ENCODE assay signal across 19 cellular contexts in the genomic region with DNA sequence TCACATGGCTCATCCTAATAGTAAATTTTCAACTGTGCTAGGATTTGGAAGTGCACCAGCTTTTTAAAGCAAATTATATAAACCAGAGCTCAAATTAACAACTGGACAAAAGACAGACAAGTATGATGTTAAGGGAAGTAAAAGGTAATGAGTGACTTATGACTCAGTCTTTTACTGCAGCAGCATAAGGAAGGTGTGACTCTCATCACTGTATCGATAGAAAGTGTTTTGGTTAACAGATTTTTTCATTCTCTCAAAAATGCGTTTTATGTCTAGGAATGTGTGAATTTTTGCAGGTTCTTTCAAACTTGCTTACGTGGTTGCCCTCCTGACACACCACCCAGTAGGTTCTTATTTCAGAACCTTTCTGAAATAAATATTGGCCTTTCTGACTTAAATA.
DNase-seq lines count a peak whose midpoint lies in the region; ATAC-seq and TF ChIP-seq lines count a peak whose summit lies in the region.
"Had no signal": no experiment of that assay in that cellular context is flagged by ENCODE, and none has a peak within 500 bp of the region (broad histone marks: within the 10 kb centered on the region; RNA-seq: fewer than 3 reads in every experiment).

No MANE protein-coding gene starts in this region.

- intact Hi-C loops in colonic mucosa (cut with DNase I), result no loop called here

- no peak for TF ChIP-seq CTCF in colonic mucosa (IDR thresholded peaks at IDR 0.05)

- no peak overlapping the region for H3K9ac ChIP-seq in colonic mucosa (ENCODE audit: low read depth in 2 of 2, low read length in 2 of 2)
- H3K9ac ChIP-seq: BLaER1 had no signal

- no peaks in the 10 kb centered on the region for H3K27me3 Mint-ChIP-seq in natural killer cell treated with Interleukin-12 subunit alpha and Interleukin-12 subunit beta and Interleukin-15 and Interleukin-18, amount 100 ng/mL, for 72 hours
- H3K27me3 Mint-ChIP-seq: activated naive CD4-positive, alpha-beta T cell treated with anti-CD3 and anti-CD28 coated beads, Interleukin-2, amount 10 ng/mL, durations not matched to agents 7 days and 5 days had no signal

- no peaks in the 10 kb centered on the region for H3K9me3 ChIP-seq in colonic mucosa
- H3K9me3 ChIP-seq: ascending aorta, BLaER1, gastrocnemius medialis, tibial nerve had no signal

- H3K36me3 Mint-ChIP-seq in natural killer cell treated with Interleukin-12 subunit alpha and Interleukin-12 subunit beta and Interleukin-15 and Interleukin-18, amount 100 ng/mL, for 72 hours, result no peaks in the 10 kb centered on the region

- H3K4me3 Mint-ChIP-seq in natural killer cell treated with Interleukin-12 subunit alpha and Interleukin-12 subunit beta and Interleukin-15 and Interleukin-18, amount 100 ng/mL, for 72 hours, result no peak overlapping the region
- H3K4me3 Mint-ChIP-seq: activated naive CD4-positive, alpha-beta T cell treated with anti-CD3 and anti-CD28 coated beads, Interleukin-2, amount 10 ng/mL, durations not matched to agents 7 days and 5 days had no signal

- H3K4me3 ChIP-seq in colonic mucosa, result no peak overlapping the region
- H3K4me3 ChIP-seq: ascending aorta, BLaER1, gastrocnemius medialis, tibial nerve had no signal

- H3K4me1 ChIP-seq in colonic mucosa, result no peaks in the 10 kb centered on the region
- H3K4me1 ChIP-seq: ascending aorta, BLaER1 had no signal

- no peaks in the 10 kb centered on the region for H3K27me3 ChIP-seq in colonic mucosa
- H3K27me3 ChIP-seq: ascending aorta, BLaER1, gastrocnemius medialis, tibial nerve had no signal

- ATAC-seq in HG03175 (IDR thresholded peaks at IDR 0.05; ENCODE audit: unreplicated experiment) (peak; percentile 88), HG03280 (IDR thresholded peaks at IDR 0.05; ENCODE audit: unreplicated experiment) (no peak)
- peak; percentile 76 to 81 for ATAC-seq in natural killer cell treated with Interleukin-12 subunit alpha and Interleukin-12 subunit beta and Interleukin-15 and Interleukin-18, amount 100 ng/mL, for 72 hours
- ATAC-seq: gastrocnemius medialis had no signal

- peaks cover 10 to 14% of the 10 kb centered on the region in 2 donors for H3K4me1 Mint-ChIP-seq in natural killer cell treated with Interleukin-12 subunit alpha and Interleukin-12 subunit beta and Interleukin-15 and Interleukin-18, amount 100 ng/mL, for 72 hours (ENCODE audit: low read depth in 2 of 2)

- H3K27ac ChIP-seq in colonic mucosa, result peak overlapping the region; percentile 20
- H3K27ac ChIP-seq: 22Rv1, ascending aorta, BLaER1, gastrocnemius medialis, tibial nerve had no signal

- H3K27ac Mint-ChIP-seq in natural killer cell treated with Interleukin-12 subunit alpha and Interleukin-12 subunit beta and Interleukin-15 and Interleukin-18, amount 100 ng/mL, for 72 hours, result no peak overlapping the region
- H3K27ac Mint-ChIP-seq: activated naive CD4-positive, alpha-beta T cell treated with anti-CD3 and anti-CD28 coated beads, Interleukin-2, amount 10 ng/mL, durations not matched to agents 7 days and 5 days had no signal

- no peaks in the 10 kb centered on the region for H3K36me3 ChIP-seq in colonic mucosa
- H3K36me3 ChIP-seq: ascending aorta, BLaER1, gastrocnemius medialis, tibial nerve had no signal

- DNase-seq in DMS53 (lab: John Stamatoyannopoulos, UW) (peak; percentile 28), DMS53 treated with DMSO at 0.1 percent for 48 hours (lab: John Stamatoyannopoulos, UW; ENCODE audit: unreplicated experiment) (no peak), colonic mucosa (no peak), NCI-H2227 treated with DMSO at 0.1 percent for 48 hours (lab: John Stamatoyannopoulos, UW) (no peak), NK-92 (lab: John Stamatoyannopoulos, UW; ENCODE audit: unreplicated experiment) (no peak)
- no peak for DNase-seq in natural killer cell treated with Interleukin-12 subunit alpha and Interleukin-12 subunit beta and Interleukin-15 and Interleukin-18, amount 100 ng/mL, for 72 hours (ENCODE audit: low spot score)
- DNase-seq: activated CD4-positive, alpha-beta T cell treated with anti-CD3 and anti-CD28 coated beads, Interleukin-2, amount 50 U/mL, for 4 hours; activated naive CD4-positive, alpha-beta T cell treated with anti-CD3 and anti-CD28 coated beads, Interleukin-2, amount 10 ng/mL, durations not matched to agents 7 days and 5 days; activated T-cell treated with anti-CD3 and anti-CD28 coated beads, Interleukin-2, amount 50 U/mL, for 1 hour; DMS 273 treated with DMSO at 0.1 percent for 48 hours; gastrocnemius medialis; NCI-H1092; NCI-H82 had no signal

- H3K9me3 Mint-ChIP-seq in natural killer cell treated with Interleukin-12 subunit alpha and Interleukin-12 subunit beta and Interleukin-15 and Interleukin-18, amount 100 ng/mL, for 72 hours, result peaks cover 2% of the 10 kb centered on the region
- H3K9me3 Mint-ChIP-seq: activated naive CD4-positive, alpha-beta T cell treated with anti-CD3 and anti-CD28 coated beads, Interleukin-2, amount 10 ng/mL, durations not matched to agents 7 days and 5 days had no signal
